25 cellular contexts compared by ENCODE assay signal in the genomic region with DNA sequence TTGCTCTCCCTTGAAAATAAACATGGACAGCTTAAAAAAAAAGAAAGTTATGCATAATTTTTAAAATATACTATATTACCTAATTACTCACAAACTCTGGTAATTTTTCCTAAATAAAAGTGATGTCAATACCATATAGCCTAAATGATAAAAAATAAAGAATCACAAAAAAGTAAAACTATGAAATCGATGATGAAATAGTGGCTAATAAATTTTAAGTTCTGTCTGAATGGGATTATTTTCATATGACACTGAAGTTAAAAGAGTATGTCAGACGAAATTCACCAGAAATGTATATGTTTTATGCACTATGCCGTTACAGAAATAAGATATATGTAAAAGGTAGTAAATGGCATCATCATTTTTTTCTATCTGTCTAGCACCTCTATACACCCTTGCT. TPM values are rescaled to one million over a fixed set of nuclear protein-coding genes. Genes with fewer than 3 reads are reported as not detected.
A peak's percentile ranks its signal among the peaks of the same experiment; 100 is the strongest.
DNase-seq lines count a peak whose midpoint lies in the region; ATAC-seq, FAIRE-seq and TF ChIP-seq lines count a peak whose summit lies in the region.
"Had no signal": no experiment of that assay in that cellular context is flagged by ENCODE, and none has a peak within 500 bp of the region (broad histone marks: within the 10 kb centered on the region; RNA-seq: fewer than 3 reads in every experiment).

No MANE protein-coding gene starts in this region.

- intact Hi-C loops in HepG2 (cut with micrococcal nuclease; ENCODE audit: unreplicated experiment) (no loop called here), right lobe of liver (cut with DNase I) (no loop called here), Caco-2 (cut with micrococcal nuclease; ENCODE audit: unreplicated experiment) (no loop called here), K562 (cut with micrococcal nuclease) (no loop called here)

- in situ Hi-C loops in HepG2 (cut with HindIII; ENCODE audit: extremely low pct_ligation_motif_present, low pct_unique_long_range_greater_than_20kb): no loop called here
- in situ Hi-C loops in K562 (cut with MboI): no loop called here

- H3K4me1 ChIP-seq in HepG2 (ENCODE audit: insufficient read depth, low read length): peaks cover 17% of the 10 kb centered on the region
- H3K4me1 ChIP-seq in right lobe of liver: no peaks in the 10 kb centered on the region
- peaks cover 82% of the 10 kb centered on the region for H3K4me1 ChIP-seq in Caco-2
- H3K4me1 ChIP-seq in K562 (replicated peaks in 1 of 2; ENCODE audit: control insufficient read depth in 2 of 2, insufficient read depth in 2 of 2, low read length in 2 of 2): no peaks in the 10 kb centered on the region; a peak in 2 of 5 replicates

- no TSS peak for BruUV-seq in HepG2 (replicated peaks; lab: Mats Ljungman, UMichigan)
- no TSS peak for BruUV-seq in Caco-2 (replicated peaks; lab: Mats Ljungman, UMichigan)
- no TSS peak for BruUV-seq in K562 (replicated peaks; lab: Mats Ljungman, UMichigan)

- no peak for TF ChIP-seq POLR2A in HepG2 (IDR thresholded peaks at IDR 0.05; ENCODE audit: insufficient read depth in 1 of 2, low read depth in 2 of 2, low read length in 2 of 2)
- TF ChIP-seq POLR2A in right lobe of liver (IDR thresholded peaks at IDR 0.05): no peak
- TF ChIP-seq POLR2A in K562 (conservative IDR thresholded peaks at IDR 0.05): no peak

- no peak overlapping the region for H3K4me3 ChIP-seq in HepG2 (replicated peaks in 1 of 3; ENCODE audit: insufficient read depth in 1 of 3, low read depth in 2 of 3, low read length in 3 of 3)
- no peak overlapping the region for H3K4me3 ChIP-seq in right lobe of liver
- H3K4me3 ChIP-seq in Caco-2 (ENCODE audit: low read depth, low read length): no peak overlapping the region
- no peak overlapping the region for H3K4me3 ChIP-seq in K562
- H3K4me3 ChIP-seq: BLaER1, GM12878 had no signal

- H3K36me3 Mint-ChIP-seq in Caco-2 (ENCODE audit: insufficient read depth, unreplicated experiment): peaks cover 8% of the 10 kb centered on the region
- H3K36me3 Mint-ChIP-seq: CD14-positive monocyte; CD4-positive, alpha-beta memory T cell; CD4-positive, CD25-positive, alpha-beta regulatory T cell had no signal

- no peaks in the 10 kb centered on the region for H3K36me3 ChIP-seq in HepG2 (replicated peaks in 1 of 2; ENCODE audit: control insufficient read depth in 1 of 2, insufficient read depth in 2 of 2, low read length in 2 of 2)
- H3K36me3 ChIP-seq in right lobe of liver: no peaks in the 10 kb centered on the region
- no peaks in the 10 kb centered on the region for H3K36me3 ChIP-seq in Caco-2 (ENCODE audit: control insufficient read depth, insufficient read depth, low read length)
- no peaks in the 10 kb centered on the region for H3K36me3 ChIP-seq in K562 (ENCODE audit: control insufficient read depth, insufficient read depth, low read length)
- H3K36me3 ChIP-seq: BE2C, BLaER1 had no signal

- H3K27me3 ChIP-seq in HepG2 (ENCODE audit: control insufficient read depth in 1 of 2, insufficient read depth in 2 of 2, low read length in 2 of 2) (no peaks in the 10 kb centered on the region; a peak in 1 of 5 replicates), right lobe of liver (no peaks in the 10 kb centered on the region), Caco-2 (replicated peaks; ENCODE audit: control insufficient read depth, insufficient read depth, low read length) (no peaks in the 10 kb centered on the region), K562 (ENCODE audit: control insufficient read depth in 2 of 2, insufficient read depth in 2 of 2, low read length in 2 of 2) (no peaks in the 10 kb centered on the region)
- H3K27me3 ChIP-seq: BE2C, BLaER1 had no signal

- no peak for FAIRE-seq in HepG2 (lab: Jason Lieb, UNC)
- FAIRE-seq in K562 (lab: Jason Lieb, UNC): no peak
- peak; percentile 60 for FAIRE-seq in islet of Langerhans (lab: Jason Lieb, UNC)
- FAIRE-seq: A204.1, D721Med, GM12878, GM12892, GM18507 had no signal

- no peaks in the 10 kb centered on the region for H3K27me3 Mint-ChIP-seq in Caco-2 (ENCODE audit: insufficient read depth, unreplicated experiment)

- no peak for TF ChIP-seq RAD21 in HepG2 (CRISPR knock-in tag; IDR thresholded peaks at IDR 0.05)
- no peak for TF ChIP-seq RAD21 in K562 (CRISPR knock-in tag; conservative IDR thresholded peaks at IDR 0.05 in 1 of 2, IDR thresholded peaks at IDR 0.05 in 1 of 2)

- peaks cover 29% of the 10 kb centered on the region for H3K4me1 Mint-ChIP-seq in Caco-2 (ENCODE audit: low read depth, unreplicated experiment)
- H3K4me1 Mint-ChIP-seq: CD14-positive monocyte; CD4-positive, alpha-beta memory T cell; CD4-positive, CD25-positive, alpha-beta regulatory T cell; CD8-positive, alpha-beta memory T cell had no signal

- WGBS in HepG2 (ENCODE audit: low lambda C conversion rate): 42% methylated on average over 3 of the region's 3 CpGs
- 73% methylated on average over 3 of the region's 3 CpGs for WGBS in right lobe of liver (ENCODE audit: insufficient coverage, low coverage, low lambda C conversion rate, missing lambda C conversion rate)
- 29% methylated on average over 3 of the region's 3 CpGs for WGBS in K562 (ENCODE audit: insufficient coverage, low coverage, missing lambda C conversion rate)

- no peaks in the 10 kb centered on the region for H3K9me3 ChIP-seq in HepG2 (ENCODE audit: low read length)
- H3K9me3 ChIP-seq in right lobe of liver: no peaks in the 10 kb centered on the region
- H3K9me3 ChIP-seq in Caco-2: peaks cover 8% of the 10 kb centered on the region
- H3K9me3 ChIP-seq in K562 (replicated peaks; ENCODE audit: control insufficient read depth, insufficient read depth, low read depth, low read length): no peaks in the 10 kb centered on the region
- H3K9me3 ChIP-seq: BE2C, BLaER1 had no signal

- H3K9me1 ChIP-seq in K562 (ENCODE audit: control insufficient read depth, insufficient read depth, low read length): no peaks in the 10 kb centered on the region

- H3K9ac ChIP-seq in HepG2 (ENCODE audit: insufficient read depth, low read depth, low read length) (no peak overlapping the region), K562 (ENCODE audit: insufficient read depth in 1 of 2, low read depth in 2 of 2, low read length in 2 of 2) (no peak overlapping the region)
- H3K9ac ChIP-seq: BLaER1 had no signal

- H4K20me1 ChIP-seq in HepG2 (ENCODE audit: insufficient read depth, low read length) (no peaks in the 10 kb centered on the region), K562 (replicated peaks; ENCODE audit: control insufficient read depth, insufficient read depth, low read length) (no peaks in the 10 kb centered on the region)
- H4K20me1 ChIP-seq: BLaER1 had no signal

- H3K4me3 Mint-ChIP-seq in Caco-2 (ENCODE audit: unreplicated experiment): no peak overlapping the region
- H3K4me3 Mint-ChIP-seq: CD14-positive monocyte; CD4-positive, alpha-beta memory T cell; CD4-positive, CD25-positive, alpha-beta regulatory T cell; CD8-positive, alpha-beta memory T cell had no signal

- H2AFZ ChIP-seq in HepG2 (ENCODE audit: low read length): no peak overlapping the region
- no peak overlapping the region for H2AFZ ChIP-seq in K562 (ENCODE audit: low read depth, low read length)

- H3K79me2 ChIP-seq in HepG2 (ENCODE audit: insufficient read depth, low read length) (no peaks in the 10 kb centered on the region), K562 (ENCODE audit: control insufficient read depth, insufficient read depth, low read length) (no peaks in the 10 kb centered on the region)

- TF ChIP-seq CTCF in HepG2 (CRISPR knock-in tag; IDR thresholded peaks at IDR 0.05) (no peak), right lobe of liver (IDR thresholded peaks at IDR 0.05) (no peak), Caco-2 (IDR thresholded peaks at IDR 0.05; ENCODE audit: insufficient read depth in 1 of 2, low read depth in 1 of 2, low read length in 1 of 2, severe bottlenecking in 1 of 2, unreplicated experiment in 1 of 2) (no peak), K562 (IDR thresholded peaks at IDR 0.05 in 2 of 3, conservative IDR thresholded peaks at IDR 0.05 in 1 of 3; ENCODE audit: insufficient read depth in 2 of 3, low read depth in 1 of 3, low read length in 3 of 3) (no peak)

- H3K9me3 Mint-ChIP-seq in Caco-2 (ENCODE audit: unreplicated experiment): peaks cover 9% of the 10 kb centered on the region

- no peak for ATAC-seq in HepG2
- ATAC-seq in right lobe of liver: no peak
- no peak for ATAC-seq in K562
- no peak for ATAC-seq in HG02623 (IDR thresholded peaks at IDR 0.05; ENCODE audit: unreplicated experiment)
- no peak for ATAC-seq in GM19324 (IDR thresholded peaks at IDR 0.05; ENCODE audit: low FRiP score, unreplicated experiment)
- ATAC-seq: GM12878 had no signal

- CTCF ChIA-PET in HepG2 (lab: Yijun Ruan, JAX; ENCODE audit: low intra/inter-chr PET ratio, low total read pairs) (no interaction called here), Caco-2 (lab: Charles Lee) (no interaction called here), K562 (lab: Yijun Ruan, JAX; ENCODE audit: low intra/inter-chr PET ratio) (no interaction called here)

- no peak for DNase-seq in HepG2 (ENCODE audit: low spot score)
- no peak for DNase-seq in right lobe of liver
- no peak for DNase-seq in Caco-2
- no peak for DNase-seq in K562 (ENCODE audit: extremely low read depth in 1 of 4, low spot score in 3 of 4)
- DNase-seq in SK-N-DZ (ENCODE audit: low spot score): no peak
- DNase-seq: 8988T; BE2C; C1 segment of cervical spinal cord; Calu3; CD4-positive, alpha-beta memory T cell; CD4-positive, CD25-positive, alpha-beta regulatory T cell; CD8-positive, alpha-beta memory T cell; COR-L47; DMS79 treated with DMSO at 0.1 percent for 48 hours; GDM1 had no signal

- no peak overlapping the region for H3K4me2 ChIP-seq in HepG2 (ENCODE audit: low read depth, low read length)
- no peak overlapping the region for H3K4me2 ChIP-seq in K562 (ENCODE audit: insufficient read depth, low read length)
- H3K4me2 ChIP-seq: BLaER1 had no signal

- POLR2A ChIA-PET in HepG2 (lab: Yijun Ruan, JAX) (no interaction called here), Caco-2 (lab: Charles Lee) (no interaction called here), K562 (lab: Yijun Ruan, JAX) (interaction anchor here (0.6 kb wide), 1 partner anchor 13 kb away, joined by 3 read pairs; no protein-coding TSS in a partner anchor)

- H3K27ac ChIP-seq in HepG2 (ENCODE audit: extremely low read length, insufficient read depth, low read length) (no peak overlapping the region), right lobe of liver (no peak overlapping the region), K562 (ENCODE audit: extremely low read depth, low read depth, low read length) (no peak overlapping the region)
- H3K27ac ChIP-seq: BLaER1 had no signal

- peak overlapping the region; percentile 74 for H3K27ac Mint-ChIP-seq in Caco-2 (ENCODE audit: unreplicated experiment)
- H3K27ac Mint-ChIP-seq: CD14-positive monocyte; CD4-positive, alpha-beta memory T cell; CD4-positive, CD25-positive, alpha-beta regulatory T cell; CD8-positive, alpha-beta memory T cell had no signal

- TF ChIP-seq EP300 in HepG2 (IDR thresholded peaks at IDR 0.05; ENCODE audit: low read depth in 2 of 2, low read length in 2 of 2) (no peak), HepG2 (CRISPR knock-in tag; IDR thresholded peaks at IDR 0.05; ENCODE audit: borderline replicate concordance) (no peak), K562 (IDR thresholded peaks at IDR 0.05; ENCODE audit: low read length) (no peak)

RNA-seq across cellular contexts. Expression of gene FSIP1, which starts 51.4 kb away (rescaled TPM):
- total RNA-seq in HepG2 (2016; rRNA removed; fragmentation: Illumina TruSeq; extraction: Trizol) (0.11 and 0.18 TPM in 2 replicates), right lobe of liver (under 1 TPM in 5 of 6 experiments, not detected in 1; 0.07 to 0.74 (median 0.35) TPM), Caco-2 (2022) (1.3 and 2.1 TPM in 2 replicates), K562 (2014; rRNA removed) (0.08 and 0.23 TPM in 2 replicates), K562 (2014; rRNA removed; fragmentation: Illumina TruSeq; extraction: Trizol) (0.51 and 0.54 TPM in 2 replicates), K562 (2015; rRNA removed; fragmentation: Illumina TruSeq; extraction: Trizol) (0.34 and 0.43 TPM in 2 replicates), K562 (2021) (0.13 and 0.29 TPM in 2 replicates)
- total RNA-seq in HepG2 (2016; cell fraction: cytosol; rRNA removed; fragmentation: Illumina TruSeq; extraction: Trizol; ENCODE audit: low read depth): 0.20 TPM in 1 of 2 replicates, not detected in the other
- total RNA-seq in HepG2 (2016; cell fraction: insoluble cytoplasmic fraction; rRNA removed; fragmentation: Illumina TruSeq; extraction: Trizol): 0.12 and 0.13 TPM in 2 replicates
- not detected in 2 replicates for total RNA-seq in HepG2 (2016; cell fraction: membrane; rRNA removed; fragmentation: Illumina TruSeq; extraction: Trizol)
- total RNA-seq in HepG2 (2016; cell fraction: nucleus; rRNA removed; fragmentation: Illumina TruSeq; extraction: Trizol): 0.31 TPM in 1 of 2 replicates, not detected in the other
- polyA plus RNA-seq in HepG2 (2011; rRNA removed) (not detected in 2 replicates), K562 (2011; rRNA removed) (0.05 and 0.10 TPM in 2 replicates), K562 (2014; fragmentation: Illumina TruSeq; extraction: Trizol) (0.21 and 0.42 TPM in 2 replicates), K562 (2014; fragmentation: Nextera tagmentation; extraction: Ambion mirVana) (under 1 TPM; 0.07 to 0.20 TPM), K562 (2014; rRNA removed) (0.30 and 0.36 TPM in 2 replicates)
- not detected in 2 replicates for polyA plus RNA-seq in HepG2 (2011; cell fraction: cytosol; rRNA removed)
- not detected in 2 replicates for polyA plus RNA-seq in HepG2 (2011; cell fraction: nucleus; rRNA removed)
- polyA plus RNA-seq in HepG2 (2012): 0.05 and 0.09 TPM in 2 replicates
- polyA plus RNA-seq in HepG2 (2016; cell fraction: cytosol; fragmentation: Illumina TruSeq; extraction: Trizol; ENCODE audit: low read depth): not detected in 2 replicates
- 0.08 TPM in 2 replicates for polyA plus RNA-seq in HepG2 (2016; cell fraction: insoluble cytoplasmic fraction; fragmentation: Illumina TruSeq; extraction: Trizol; ENCODE audit: low read depth)
- not detected in 2 replicates for polyA plus RNA-seq in HepG2 (2016; cell fraction: membrane; fragmentation: Illumina TruSeq; extraction: Trizol; ENCODE audit: low read depth)
- 0.82 TPM in 1 of 2 replicates, not detected in the other for polyA plus RNA-seq in HepG2 (2016; cell fraction: nucleus; fragmentation: Illumina TruSeq; extraction: Trizol; ENCODE audit: insufficient read depth, low read depth)
- polyA minus RNA-seq in HepG2 (2011; rRNA and poly(A)+ RNA removed; ENCODE audit: low replicate concordance): 0.04 TPM in 1 of 2 replicates, not detected in the other
- polyA minus RNA-seq in HepG2 (2011; cell fraction: cytosol; rRNA and poly(A)+ RNA removed): not detected in 2 replicates
- 0.25 TPM in 1 of 2 replicates, not detected in the other for polyA minus RNA-seq in HepG2 (2011; cell fraction: nucleus; rRNA and poly(A)+ RNA removed)
- 0.37 TPM in 1 of 2 replicates, not detected in the other for total RNA-seq in K562 (2011; cell fraction: chromatin; rRNA removed; ENCODE audit: low replicate concordance)
- not detected in 2 replicates for total RNA-seq in K562 (2011; cell fraction: nucleolus; rRNA removed)
- total RNA-seq in K562 (2011; cell fraction: nucleoplasm; rRNA removed): 0.29 TPM in 1 of 2 replicates, not detected in the other
- 0.01 and 0.03 TPM in 2 replicates for polyA plus RNA-seq in K562 (2011; cell fraction: cytosol; rRNA removed)
- 0.22 TPM in 1 of 2 replicates, not detected in the other for polyA plus RNA-seq in K562 (2011; cell fraction: nucleus; rRNA removed)
- 0.19 and 0.22 TPM in 2 replicates for polyA plus RNA-seq in K562 (2012)
- polyA minus RNA-seq in K562 (2011; rRNA and poly(A)+ RNA removed): not detected in 2 replicates
- polyA minus RNA-seq in K562 (2011; cell fraction: cytosol; rRNA and poly(A)+ RNA removed): not detected in 2 replicates
- 0.13 TPM in 1 of 2 replicates, not detected in the other for polyA minus RNA-seq in K562 (2011; cell fraction: nucleus; rRNA and poly(A)+ RNA removed)
- polyA plus RNA-seq in SK-N-DZ (2014; cell fraction: cytosol; rRNA removed): 0.49 and 0.70 TPM in 2 replicates
- 0.46 and 0.68 TPM in 2 replicates for polyA plus RNA-seq in SK-N-DZ (2014; cell fraction: nucleus; rRNA removed)

Comparison
In these comparisons a context has a peak if more than half of its experiments do, and no peak if none do; other contexts are left out.
1. Of the 241 proteins assayed by ChIP-seq in both HepG2 and K562: peak only in HepG2: none; only in K562: CEBPB; in both: none; in neither: 238; mixed calls (peak in some experiments, not most) for 2.